Comparison of ENCODE assay signal across 14 cellular contexts in the genomic region with DNA sequence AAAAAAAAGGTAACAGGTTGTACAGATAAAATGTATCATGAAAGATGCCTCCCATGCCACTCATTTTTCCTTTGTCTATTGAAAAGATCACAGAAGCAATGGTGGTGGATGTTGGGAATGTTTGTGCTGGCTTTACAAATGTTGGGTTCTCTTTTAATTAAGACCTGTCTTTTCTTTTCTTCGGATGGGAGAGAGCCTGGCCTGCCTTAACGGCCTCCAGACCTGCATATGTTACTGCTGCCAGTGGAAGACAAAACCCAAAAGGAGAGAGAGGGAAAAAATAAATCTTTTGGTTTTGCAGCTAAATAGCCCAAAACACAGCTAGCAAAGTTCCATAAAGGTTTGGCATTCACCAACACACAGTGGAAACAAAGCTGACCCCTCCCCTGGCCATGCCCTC.
"Had no signal": no experiment of that assay in that cellular context is flagged by ENCODE, and none has a peak within 500 bp of the region (broad histone marks: within the 10 kb centered on the region; RNA-seq: fewer than 3 reads in every experiment).

No MANE protein-coding gene starts in this region.

- DNase-seq: effector CD8-positive, alpha-beta T cell; heart right ventricle; islet precursor cell; mucosa of descending colon; naive thymus-derived CD8-positive, alpha-beta T cell; psoas muscle; retina; spleen; stimulated activated CD4-positive, alpha-beta T cell treated with anti-CD3 and anti-CD28 coated beads, Interleukin-15, amount 100 ng/mL, for 24 hours; stimulated activated CD4-positive, alpha-beta T cell treated with anti-CD3 and anti-CD28 coated beads, Interleukin-1b, Interleukin-23, amount 100 ng/mL, for 48 hours; stimulated activated CD4-positive, alpha-beta T cell treated with anti-CD3 and anti-CD28 coated beads, Interleukin-4, amount 100 ng/mL, for 24 hours; transverse colon had no signal

- H3K4me3 Mint-ChIP-seq: naive thymus-derived CD8-positive, alpha-beta T cell; stimulated activated memory B cell treated with anti-CD40 and anti-IgM and Interleukin-4, amounts not matched to agents 10 μg/mL and 1 μg/mL and 100 μg/mL, for 72 hours; stimulated activated naive CD8-positive, alpha-beta T cell treated with anti-CD3 and anti-CD28 coated beads, Interleukin-15, Interleukin-2, amounts not matched to agents 100 ng/mL and 50 ng/mL, for 24 hours had no signal

- H3K9me3 Mint-ChIP-seq: naive thymus-derived CD8-positive, alpha-beta T cell; stimulated activated memory B cell treated with anti-CD40 and anti-IgM and Interleukin-4, amounts not matched to agents 10 μg/mL and 1 μg/mL and 100 μg/mL, for 72 hours; stimulated activated naive CD8-positive, alpha-beta T cell treated with anti-CD3 and anti-CD28 coated beads, Interleukin-15, Interleukin-2, amounts not matched to agents 100 ng/mL and 50 ng/mL, for 24 hours had no signal

- H3K27ac Mint-ChIP-seq: naive thymus-derived CD8-positive, alpha-beta T cell; stimulated activated memory B cell treated with anti-CD40 and anti-IgM and Interleukin-4, amounts not matched to agents 10 μg/mL and 1 μg/mL and 100 μg/mL, for 72 hours; stimulated activated naive CD8-positive, alpha-beta T cell treated with anti-CD3 and anti-CD28 coated beads, Interleukin-15, Interleukin-2, amounts not matched to agents 100 ng/mL and 50 ng/mL, for 24 hours had no signal

- H3K27me3 Mint-ChIP-seq: stimulated activated naive CD8-positive, alpha-beta T cell treated with anti-CD3 and anti-CD28 coated beads, Interleukin-15, Interleukin-2, amounts not matched to agents 100 ng/mL and 50 ng/mL, for 24 hours had no signal

- H3K36me3 Mint-ChIP-seq: naive thymus-derived CD8-positive, alpha-beta T cell; stimulated activated memory B cell treated with anti-CD40 and anti-IgM and Interleukin-4, amounts not matched to agents 10 μg/mL and 1 μg/mL and 100 μg/mL, for 72 hours had no signal

- H3K4me1 Mint-ChIP-seq: stimulated activated memory B cell treated with anti-CD40 and anti-IgM and Interleukin-4, amounts not matched to agents 10 μg/mL and 1 μg/mL and 100 μg/mL, for 72 hours had no signal
